Comparison of ENCODE assay signal across 17 cellular contexts in the genomic region with DNA sequence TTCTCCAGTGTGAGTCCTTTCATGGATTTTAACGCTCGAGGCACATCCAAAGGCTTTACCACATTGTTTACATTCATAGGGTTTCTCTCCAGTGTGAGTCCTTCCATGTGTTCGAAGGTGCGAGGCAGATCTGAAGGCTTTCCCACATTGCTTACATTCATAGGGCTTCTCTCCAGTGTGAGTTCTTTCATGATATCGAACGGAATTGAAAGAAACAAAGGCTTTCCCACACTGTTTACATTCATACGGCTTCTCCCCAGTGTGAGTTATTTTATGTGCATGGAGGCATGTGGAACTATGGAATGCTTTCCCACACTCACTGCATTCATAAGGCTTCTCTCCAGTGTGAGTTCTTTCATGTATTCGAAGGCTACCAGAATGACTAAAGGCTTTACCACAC. TPM values are rescaled to one million over a fixed set of nuclear protein-coding genes. Genes with fewer than 3 reads are reported as not detected.
DNase-seq lines count a peak whose midpoint lies in the region; ATAC-seq and TF ChIP-seq lines count a peak whose summit lies in the region.
"Had no signal": no experiment of that assay in that cellular context is flagged by ENCODE, and none has a peak within 500 bp of the region (broad histone marks: within the 10 kb centered on the region; RNA-seq: fewer than 3 reads in every experiment).

No MANE protein-coding gene starts in this region.

- no peaks in the 10 kb centered on the region for H3K27me3 ChIP-seq in liver (ENCODE audit: control insufficient read depth in 4 of 4, insufficient read depth in 4 of 4, low read length in 3 of 4)
- no peaks in the 10 kb centered on the region for H3K27me3 ChIP-seq in right lobe of liver
- H3K27me3 ChIP-seq in adipocyte (replicated peaks; ENCODE audit: control insufficient read depth, insufficient read depth, low read length), result no peaks in the 10 kb centered on the region
- H3K27me3 ChIP-seq in endodermal cell (ENCODE audit: control insufficient read depth, insufficient read depth, low read length, poor library complexity, severe bottlenecking), result no peaks in the 10 kb centered on the region

- POLR2A ChIA-PET in GM10248 (lab: Yijun Ruan, JAX), result no interaction called here

- no peak overlapping the region for H3K27ac ChIP-seq in liver (ENCODE audit: low read depth in 1 of 2, low read length in 2 of 2)
- no peak overlapping the region for H3K27ac ChIP-seq in right lobe of liver
- no peak overlapping the region for H3K27ac ChIP-seq in endodermal cell (ENCODE audit: low read depth, low read length)
- H3K27ac ChIP-seq: 22Rv1, A549, C4-2B had no signal

- peaks cover 76% of the 10 kb centered on the region for H3K36me3 Mint-ChIP-seq in endodermal cell (ENCODE audit: low read depth)
- peaks cover 29 to 33% of the 10 kb centered on the region in 2 donors for H3K36me3 Mint-ChIP-seq in stimulated activated naive B cell treated with anti-CD40 and anti-IgM and Interleukin-4, amounts not matched to agents 10 μg/mL and 1 μg/mL and 100 μg/mL, for 72 hours

- TF ChIP-seq CTCF in liver (IDR thresholded peaks at IDR 0.05; ENCODE audit: low read depth, low read length, missing input control) (no peak), right lobe of liver (IDR thresholded peaks at IDR 0.05) (no peak), endodermal cell (conservative IDR thresholded peaks at IDR 0.05) (no peak), GM10248 (IDR thresholded peaks at IDR 0.05; ENCODE audit: control extremely low read depth, extremely low read depth, low read depth, missing control alignments) (no peak)

- H3K4me1 ChIP-seq in liver (ENCODE audit: control insufficient read depth in 4 of 4, insufficient read depth in 4 of 4, low read length in 3 of 4), result peaks cover 0 to 11% (median 8%) of the 10 kb centered on the region in 4 donors
- peaks cover 0 to 6% (median 0%) of the 10 kb centered on the region in 4 donors for H3K4me1 ChIP-seq in right lobe of liver
- H3K4me1 ChIP-seq in adipocyte (ENCODE audit: control insufficient read depth, insufficient read depth, low read length), result peaks cover 10% of the 10 kb centered on the region
- peaks cover 5% of the 10 kb centered on the region for H3K4me1 ChIP-seq in endodermal cell (ENCODE audit: control insufficient read depth, insufficient read depth, low read length)
- H3K4me1 ChIP-seq: A549, Caco-2 had no signal

- CTCF ChIA-PET in GM10248 (lab: Yijun Ruan, JAX), result interaction anchor here (0.7 to 2.8 kb wide), 3 partner anchors 86 to 348 kb away, joined by 3 to 10 read pairs (median 7); no protein-coding TSS in a partner anchor

- peaks cover 7% of the 10 kb centered on the region for H3K4me1 Mint-ChIP-seq in endodermal cell
- peaks cover 10 to 11% of the 10 kb centered on the region in 2 donors for H3K4me1 Mint-ChIP-seq in stimulated activated naive B cell treated with anti-CD40 and anti-IgM and Interleukin-4, amounts not matched to agents 10 μg/mL and 1 μg/mL and 100 μg/mL, for 72 hours

- H3K36me3 ChIP-seq in liver (ENCODE audit: control insufficient read depth in 4 of 4, insufficient read depth in 3 of 4, low read depth in 1 of 4, low read length in 3 of 4) (peaks cover 0 to 13% (median 13%) of the 10 kb centered on the region in 4 donors), right lobe of liver (peaks cover 0 to 21% (median 7%) of the 10 kb centered on the region in 4 donors), adipocyte (ENCODE audit: control insufficient read depth, insufficient read depth, low read length, severe bottlenecking) (peaks cover 52% of the 10 kb centered on the region), endodermal cell (ENCODE audit: control insufficient read depth, insufficient read depth, low read length) (peaks cover 82% of the 10 kb centered on the region)
- H3K36me3 ChIP-seq: HAP-1 had no signal

- TF ChIP-seq POLR2A in right lobe of liver (IDR thresholded peaks at IDR 0.05), result no peak

- intact Hi-C loops in right lobe of liver (cut with DNase I) (loop anchor here in 1 of 2 donors (10.0 kb wide), 2 partner anchors 91 to 261 kb away; a partner anchor contains a TSS), cardiac septum (cut with DNase I) (no loop called here)

- H3K9me3 ChIP-seq in liver (ENCODE audit: control insufficient read depth in 4 of 4, low read length in 3 of 4) (peaks cover 0 to 20% (median 8%) of the 10 kb centered on the region in 4 donors), right lobe of liver (peaks cover 0 to 7% (median 0%) of the 10 kb centered on the region in 4 donors), adipocyte (ENCODE audit: control insufficient read depth, low read length) (peaks cover 21% of the 10 kb centered on the region), endodermal cell (ENCODE audit: control insufficient read depth, low read length) (peaks cover 61% of the 10 kb centered on the region)
- H3K9me3 ChIP-seq: Caco-2, HAP-1 had no signal

- H3K4me3 ChIP-seq in liver (ENCODE audit: low read depth in 1 of 3, low read length in 3 of 3), result peak overlapping the region in 2 of 3 donors; percentile 23 to 46
- H3K4me3 ChIP-seq in right lobe of liver, result no peak overlapping the region
- H3K4me3 ChIP-seq in adipocyte (ENCODE audit: low read length), result peak overlapping the region; percentile 50
- peak overlapping the region; percentile 61 for H3K4me3 ChIP-seq in endodermal cell (ENCODE audit: low read length)
- H3K4me3 ChIP-seq: A549, HAP-1 had no signal

- H3K9me3 Mint-ChIP-seq in endodermal cell, result peaks cover 79% of the 10 kb centered on the region
- peaks cover 8 to 9% of the 10 kb centered on the region in 2 donors for H3K9me3 Mint-ChIP-seq in stimulated activated naive B cell treated with anti-CD40 and anti-IgM and Interleukin-4, amounts not matched to agents 10 μg/mL and 1 μg/mL and 100 μg/mL, for 72 hours

- H3K4me3 Mint-ChIP-seq in endodermal cell, result no peak overlapping the region
- H3K4me3 Mint-ChIP-seq in stimulated activated naive B cell treated with anti-CD40 and anti-IgM and Interleukin-4, amounts not matched to agents 10 μg/mL and 1 μg/mL and 100 μg/mL, for 72 hours, result no peak overlapping the region
- H3K4me3 Mint-ChIP-seq: CD4-positive, alpha-beta T cell; HFFc6 had no signal

- TF ChIP-seq RAD21 in liver (IDR thresholded peaks at IDR 0.05), result no peak

- 97% methylated on average over 8 of the region's 8 CpGs for WGBS in liver
- 100% methylated on average over 7 of the region's 8 CpGs for WGBS in right lobe of liver (ENCODE audit: insufficient coverage, low coverage, low lambda C conversion rate, missing lambda C conversion rate)
- WGBS in endodermal cell (ENCODE audit: insufficient coverage in 1 of 2, insufficient read length in 1 of 2), 2 experiments, result 97 to 100% methylated on average over 4 to 8 of the region's 8 CpGs

- H3K27me3 Mint-ChIP-seq in endodermal cell (ENCODE audit: insufficient read depth), result no peaks in the 10 kb centered on the region
- no peaks in the 10 kb centered on the region for H3K27me3 Mint-ChIP-seq in stimulated activated naive B cell treated with anti-CD40 and anti-IgM and Interleukin-4, amounts not matched to agents 10 μg/mL and 1 μg/mL and 100 μg/mL, for 72 hours
- H3K27me3 Mint-ChIP-seq: CD4-positive, alpha-beta T cell had no signal

- no peak overlapping the region for H3K9ac ChIP-seq in liver (ENCODE audit: low read depth in 1 of 2, low read length in 2 of 2)
- H3K9ac ChIP-seq in adipocyte (ENCODE audit: low read length), result no peak overlapping the region
- H3K9ac ChIP-seq in endodermal cell (ENCODE audit: extremely low read depth, low read length, poor library complexity, severe bottlenecking), result no peak overlapping the region

- ATAC-seq in right lobe of liver, result no peak
- no peak for ATAC-seq in stimulated activated naive B cell treated with anti-CD40 and anti-IgM and Interleukin-4, amounts not matched to agents 10 μg/mL and 1 μg/mL and 100 μg/mL, for 72 hours (replicated peaks)
- ATAC-seq: A549, HepG2 had no signal

- no peak overlapping the region for H3K27ac Mint-ChIP-seq in endodermal cell
- no peak overlapping the region for H3K27ac Mint-ChIP-seq in stimulated activated naive B cell treated with anti-CD40 and anti-IgM and Interleukin-4, amounts not matched to agents 10 μg/mL and 1 μg/mL and 100 μg/mL, for 72 hours
- H3K27ac Mint-ChIP-seq: CD4-positive, alpha-beta T cell; HFFc6 had no signal

- DNase-seq in right lobe of liver (no peak), adipocyte (ENCODE audit: low read depth) (no peak), endodermal cell (no peak), amygdala (lab: John Stamatoyannopoulos, UW) (no peak), GM10248 (ENCODE audit: extremely low spot score) (no peak), cardiac septum (ENCODE audit: low spot score) (no peak)
- no peak for DNase-seq in stimulated activated naive B cell treated with anti-CD40 and anti-IgM and Interleukin-4, amounts not matched to agents 10 μg/mL and 1 μg/mL and 100 μg/mL, for 72 hours
- DNase-seq: AML-193; Caco-2; CD4-positive, alpha-beta T cell; HFFc6 had no signal

TF ChIP-seq in liver, 16 proteins besides CTCF, POLR2A, EP300 and RAD21 (continues in another document):
- TF ChIP-seq HNF4G (IDR thresholded peaks at IDR 0.05) (no peak), TAF1 (conservative IDR thresholded peaks at IDR 0.05) (no peak), NR2F2 (IDR thresholded peaks at IDR 0.05) (no peak), YY1 (IDR thresholded peaks at IDR 0.05) (no peak)
- TF ChIP-seq, protein P1, sequence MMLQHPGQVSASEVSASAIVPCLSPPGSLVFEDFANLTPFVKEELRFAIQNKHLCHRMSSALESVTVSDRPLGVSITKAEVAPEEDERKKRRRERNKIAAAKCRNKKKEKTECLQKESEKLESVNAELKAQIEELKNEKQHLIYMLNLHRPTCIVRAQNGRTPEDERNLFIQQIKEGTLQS (IDR thresholded peaks at IDR 0.05), result no peak

RNA-seq across cellular contexts. Expression of a gene that starts 5.2 kb away (rescaled TPM):
- 1 to 10 TPM; 1.2 to 1.8 TPM for total RNA-seq in liver
- polyA plus RNA-seq in liver, result 1 to 10 TPM in 1 of 2 donors, under 1 TPM in 1; 0.13 to 1.0 TPM
- total RNA-seq in right lobe of liver, result 1 to 10 TPM in 5 of 6 experiments, under 1 TPM in 1; 0.98 to 2.7 (median 1.5) TPM
- 10 to 100 TPM; 10.2 to 10.6 TPM for total RNA-seq in endodermal cell
- 8.0 TPM for polyA plus RNA-seq in endodermal cell (2013, experiment 1 of 2)
- 6.6 TPM for polyA plus RNA-seq in endodermal cell (2013, experiment 2 of 2)
- total RNA-seq in cardiac septum, result 1.6 TPM

RNA-seq across cellular contexts. Expression of a gene that starts 11.2 kb away (rescaled TPM):
- 1 to 10 TPM; 2.5 to 3.8 TPM for total RNA-seq in liver
- under 1 TPM in 1 of 2 donors, not detected in 1; 0.20 TPM for polyA plus RNA-seq in liver
- 1 to 10 TPM in 4 of 6 experiments, under 1 TPM in 2; 0.57 to 1.8 (median 1.4) TPM for total RNA-seq in right lobe of liver
- 10 to 100 TPM; 30.2 to 40.0 TPM for total RNA-seq in endodermal cell
- polyA plus RNA-seq in endodermal cell (2013, experiment 1 of 2), result 8.7 TPM
- 10.4 TPM for polyA plus RNA-seq in endodermal cell (2013, experiment 2 of 2)
- 3.1 TPM for total RNA-seq in cardiac septum
- total RNA-seq: Caco-2 had no signal
- polyA plus RNA-seq: A549 had no signal

RNA-seq across cellular contexts. Expression of a gene that starts 17.5 kb away (rescaled TPM):
- 1 to 10 TPM; 4.5 to 5.8 TPM for total RNA-seq in liver
- 1 to 10 TPM in 1 of 2 donors, under 1 TPM in 1; 0.92 to 2.1 TPM for polyA plus RNA-seq in liver
- total RNA-seq in right lobe of liver, result 1 to 10 TPM; 1.3 to 3.9 (median 2.2) TPM
- 10 to 100 TPM in 1 of 2 donors, 1 to 10 TPM in 1; 9.2 to 16.2 TPM for total RNA-seq in endodermal cell
- 7.4 TPM for polyA plus RNA-seq in endodermal cell (2013, experiment 1 of 2)
- polyA plus RNA-seq in endodermal cell (2013, experiment 2 of 2), result 8.5 TPM
- total RNA-seq in cardiac septum, result 3.0 TPM

Comparison
In these comparisons a context has a peak if more than half of its experiments do, and no peak if none do; other contexts are left out.
1. H3K4me3 ChIP-seq: peak in liver (2 of 3), adipocyte (single experiment) and endodermal cell (single experiment); none in right lobe of liver (0 of 3).